Comparison of ENCODE assay signal across 23 cellular contexts in the genomic region with DNA sequence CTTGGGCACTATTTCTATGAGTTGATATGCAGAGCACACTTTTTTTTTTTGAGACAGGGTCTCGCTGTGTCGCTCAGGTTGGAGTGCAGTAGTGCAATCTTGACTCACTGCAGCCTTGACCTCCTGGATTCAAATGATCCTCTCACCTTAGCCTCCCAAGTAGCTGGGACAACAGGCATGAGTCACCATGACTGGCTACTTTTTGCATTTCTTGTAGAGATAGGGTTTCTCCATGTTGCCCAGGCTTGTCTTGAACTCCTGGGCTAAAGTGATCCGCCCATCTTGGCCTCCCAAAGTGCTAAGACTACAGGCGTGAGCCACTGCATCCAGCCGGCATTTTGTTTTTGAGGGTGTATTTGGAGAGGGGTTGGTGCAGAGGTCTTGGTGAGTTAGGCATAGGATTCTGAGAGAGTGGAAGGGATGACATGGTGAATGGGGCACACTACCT. TPM values are rescaled to one million over a fixed set of nuclear protein-coding genes. Genes with fewer than 3 reads are reported as not detected.
DNase-seq lines count a peak whose midpoint lies in the region; TF ChIP-seq lines count a peak whose summit lies in the region.
"Had no signal": no experiment of that assay in that cellular context is flagged by ENCODE, and none has a peak within 500 bp of the region (broad histone marks: within the 10 kb centered on the region; RNA-seq: fewer than 3 reads in every experiment).

No MANE protein-coding gene starts in this region.

- H3T11ph ChIP-seq in H9 (ENCODE audit: low read length), result no peak overlapping the region

- TF ChIP-seq CTCF in H9 (conservative IDR thresholded peaks at IDR 0.05), result no peak
- TF ChIP-seq CTCF in OCI-LY7 (conservative IDR thresholded peaks at IDR 0.05; ENCODE audit: low read length), result no peak
- no peak for TF ChIP-seq CTCF in choroid plexus epithelial cell (conservative IDR thresholded peaks at IDR 0.05; ENCODE audit: low read depth, low read length)
- TF ChIP-seq CTCF in prostate gland (IDR thresholded peaks at IDR 0.05), result no peak
- TF ChIP-seq CTCF in spleen (IDR thresholded peaks at IDR 0.05 in 8 of 11, conservative IDR thresholded peaks at IDR 0.05 in 3 of 11), result no peak

- H3K4me3 Mint-ChIP-seq in H9, result no peak overlapping the region
- H3K4me3 Mint-ChIP-seq: activated naive CD4-positive, alpha-beta T cell treated with anti-CD3 and anti-CD28 coated beads, Interleukin-2, amount 50 U/mL, for 24 hours; HFFc6; immature natural killer cell had no signal

- no peak overlapping the region for H2BK12ac ChIP-seq in H9 (ENCODE audit: insufficient read length, low read depth, low read length)
- no peak overlapping the region for H2BK12ac ChIP-seq in trophoblast cell (ENCODE audit: low read length)

- no peak overlapping the region for H3K18ac ChIP-seq in H9 (ENCODE audit: insufficient read length, low read depth, low read length)
- H3K18ac ChIP-seq in trophoblast cell (ENCODE audit: low read length), result no peak overlapping the region

- intact Hi-C loops in OCI-LY7 (cut with micrococcal nuclease; ENCODE audit: unreplicated experiment) (no loop called here), prostate gland (cut with DNase I) (no loop called here), spleen (cut with DNase I; ENCODE audit: low total_unique reads) (no loop called here)

- H2BK120ac ChIP-seq in H9 (ENCODE audit: low read depth, low read length, poor library complexity, severe bottlenecking), result no peak overlapping the region
- no peak overlapping the region for H2BK120ac ChIP-seq in trophoblast cell (ENCODE audit: insufficient read depth, low read length, poor library complexity)

- H4K20me1 ChIP-seq in H9 (ENCODE audit: control insufficient read depth, insufficient read depth, insufficient read length) (no peaks in the 10 kb centered on the region), OCI-LY7 (ENCODE audit: insufficient read depth, low read length) (no peaks in the 10 kb centered on the region)

- H2AFZ ChIP-seq in H9 (ENCODE audit: low read length) (no peak overlapping the region), OCI-LY7 (ENCODE audit: low read length) (0 out of 2 replicates have a peak overlapping the region, but pooled peaks have one; percentile 22), trophoblast cell (ENCODE audit: insufficient read depth, low read length, poor library complexity) (no peak overlapping the region)

- no peak overlapping the region for H2BK15ac ChIP-seq in H9 (ENCODE audit: low read depth, low read length)

- peak overlapping the region in 2 of 3 experiments; percentile 32 to 79; a peak in 3 of 7 replicates for H3K27ac Mint-ChIP-seq in H9
- H3K27ac Mint-ChIP-seq: activated naive CD4-positive, alpha-beta T cell treated with anti-CD3 and anti-CD28 coated beads, Interleukin-2, amount 50 U/mL, for 24 hours; HFFc6; immature natural killer cell had no signal

- H2BK5ac ChIP-seq in H9 (ENCODE audit: insufficient read length, low read length), result no peak overlapping the region
- H2BK5ac ChIP-seq in trophoblast cell (ENCODE audit: low read depth, low read length, poor library complexity), result no peak overlapping the region

- BruUV-seq in OCI-LY7 (replicated peaks; lab: Mats Ljungman, UMichigan), result no TSS peak

- no peaks in the 10 kb centered on the region for H3K36me3 Mint-ChIP-seq in H9 (ENCODE audit: insufficient read depth in 1 of 3, low read depth in 3 of 3)

- H4K8ac ChIP-seq in H9 (replicated peaks; ENCODE audit: insufficient read length, low read depth, low read length) (no peak overlapping the region), trophoblast cell (ENCODE audit: low read depth, low read length) (no peak overlapping the region)

- H3K56ac ChIP-seq in H9 (ENCODE audit: insufficient read length, low read depth, low read length), result no peak overlapping the region

- H3K4me2 ChIP-seq in H9 (ENCODE audit: insufficient read depth, insufficient read length, low read length) (no peak overlapping the region), OCI-LY7 (ENCODE audit: low read length) (no peak overlapping the region), trophoblast cell (ENCODE audit: low read length) (no peak overlapping the region)

- 0 out of 4 replicates have a peak, but pooled peaks cover 0 to 2% of the 10 kb centered on the region in 2 experiments for H3K4me1 Mint-ChIP-seq in H9
- H3K4me1 Mint-ChIP-seq: activated naive CD4-positive, alpha-beta T cell treated with anti-CD3 and anti-CD28 coated beads, Interleukin-2, amount 50 U/mL, for 24 hours; IgD-negative memory B cell; immature natural killer cell had no signal

- DNase-seq in H9 (no peak), OCI-LY7 (ENCODE audit: low spot score) (no peak), choroid plexus epithelial cell (ENCODE audit: low read depth) (peak; percentile 37), trophoblast cell (peak; percentile 14 to 41), prostate gland (ENCODE audit: low spot score) (no peak), occipital lobe (lab: John Stamatoyannopoulos, UW) (no peak), spleen (no peak)
- DNase-seq: activated CD4-positive, alpha-beta T cell treated with anti-CD3 and anti-CD28 coated beads for 1 hour; activated T-cell treated with anti-CD3 and anti-CD28 coated beads, Interleukin-2, amount 50 U/mL, for 48 hours; DND-41; effector memory CD4-positive, alpha-beta T cell; HFFc6; immature natural killer cell; NCI-H1048; NCI-H1930; NCI-H510A; stimulated activated CD4-positive, alpha-beta T cell treated with anti-CD3 and anti-CD28 coated beads, Interleukin-4, amount 100 ng/mL, for 4 hours; upper lobe of left lung had no signal

- no peak overlapping the region for H3K27ac ChIP-seq in H9 (ENCODE audit: insufficient read length, low read depth, low read length)
- no peak overlapping the region for H3K27ac ChIP-seq in OCI-LY7 (ENCODE audit: low read depth, low read length, poor library complexity, severe bottlenecking)
- no peak overlapping the region for H3K27ac ChIP-seq in trophoblast cell (ENCODE audit: low read depth, low read length)
- H3K27ac ChIP-seq in prostate gland, result no peak overlapping the region
- no peak overlapping the region for H3K27ac ChIP-seq in spleen
- H3K27ac ChIP-seq: ascending aorta, HL-60, neutrophil, upper lobe of left lung had no signal

- no peak overlapping the region for H2AK5ac ChIP-seq in H9 (ENCODE audit: insufficient read length, low read length)
- H2AK5ac ChIP-seq in trophoblast cell (ENCODE audit: low read length), result no peak overlapping the region

- no peak overlapping the region for H4K5ac ChIP-seq in H9 (ENCODE audit: insufficient read length, low read depth, low read length)

- no peak overlapping the region for H2BK20ac ChIP-seq in H9 (ENCODE audit: low read depth, low read length, poor library complexity, severe bottlenecking)

- H3K79me2 ChIP-seq in H9 (ENCODE audit: insufficient read depth, low read length) (no peaks in the 10 kb centered on the region), OCI-LY7 (ENCODE audit: insufficient read depth, low read depth, low read length) (no peaks in the 10 kb centered on the region), trophoblast cell (ENCODE audit: control insufficient read depth, insufficient read depth, low read length, poor library complexity) (no peaks in the 10 kb centered on the region)

- H3K27me3 ChIP-seq in H9 (ENCODE audit: insufficient read depth, low read length), result no peaks in the 10 kb centered on the region
- no peaks in the 10 kb centered on the region for H3K27me3 ChIP-seq in trophoblast cell (ENCODE audit: insufficient read depth, low read length)
- H3K27me3 ChIP-seq in prostate gland (replicated peaks; ENCODE audit: insufficient read depth), result no peaks in the 10 kb centered on the region
- no peaks in the 10 kb centered on the region for H3K27me3 ChIP-seq in spleen (replicated peaks in 1 of 7)
- H3K27me3 ChIP-seq: ascending aorta, neutrophil, upper lobe of left lung had no signal

- no peak overlapping the region for H3K4ac ChIP-seq in H9 (ENCODE audit: low read depth, low read length)
- H3K4ac ChIP-seq in trophoblast cell (ENCODE audit: low read depth, low read length), result no peak overlapping the region

- POLR2A ChIA-PET in OCI-LY7 (lab: Charles Lee), result interaction anchor here (0.5 to 0.7 kb wide), 2 partner anchors 46 to 70 kb away, joined by 3 to 4 read pairs; no protein-coding TSS in a partner anchor

- H3K4me1 ChIP-seq in H9 (ENCODE audit: insufficient read depth, low read length), result no peaks in the 10 kb centered on the region
- no peaks in the 10 kb centered on the region for H3K4me1 ChIP-seq in OCI-LY7 (ENCODE audit: insufficient read depth, low read length, poor library complexity, severe bottlenecking)
- H3K4me1 ChIP-seq in trophoblast cell (ENCODE audit: control insufficient read depth in 1 of 2, insufficient read depth in 2 of 2, low read length in 2 of 2), result peaks cover 2 to 4% of the 10 kb centered on the region in 2 experiments
- H3K4me1 ChIP-seq in prostate gland (replicated peaks), result no peaks in the 10 kb centered on the region
- no peaks in the 10 kb centered on the region for H3K4me1 ChIP-seq in spleen
- H3K4me1 ChIP-seq: ascending aorta, upper lobe of left lung had no signal

- H3K27me3 Mint-ChIP-seq in H9 (ENCODE audit: low read depth), result no peaks in the 10 kb centered on the region; the same call in 1 of the 2 replicates
- H3K27me3 Mint-ChIP-seq: activated naive CD4-positive, alpha-beta T cell treated with anti-CD3 and anti-CD28 coated beads, Interleukin-2, amount 50 U/mL, for 24 hours; IgD-negative memory B cell had no signal

- no CpG with 5 or more reads among the region's 5 CpGs for WGBS in H9 (ENCODE audit: extremely low coverage, insufficient read length, low lambda C conversion rate)
- no CpG with 5 or more reads among the region's 5 CpGs for WGBS in trophoblast cell (ENCODE audit: extremely low coverage, insufficient coverage, insufficient read length)
- WGBS in prostate gland, result 94% methylated on average over 5 of the region's 5 CpGs
- 94 to 98% (median 96%) methylated on average over 5 of the region's 5 CpGs for WGBS in spleen, 5 donors

- H3K36me3 ChIP-seq in OCI-LY7 (ENCODE audit: insufficient read depth, low read length) (no peaks in the 10 kb centered on the region), trophoblast cell (ENCODE audit: control insufficient read depth in 1 of 2, insufficient read depth in 2 of 2, low read length in 2 of 2) (no peaks in the 10 kb centered on the region), prostate gland (no peaks in the 10 kb centered on the region), spleen (no peaks in the 10 kb centered on the region)
- H3K36me3 ChIP-seq: ascending aorta, neutrophil, upper lobe of left lung had no signal

- H4K91ac ChIP-seq in H9 (ENCODE audit: insufficient read length, low read depth, low read length) (no peak overlapping the region), trophoblast cell (ENCODE audit: low read depth, low read length) (no peak overlapping the region)

- no peak overlapping the region for H4K12ac ChIP-seq in trophoblast cell (ENCODE audit: low read depth, low read length)

- H3K79me1 ChIP-seq in H9 (ENCODE audit: insufficient read depth, low read depth, low read length, poor library complexity, severe bottlenecking) (no peaks in the 10 kb centered on the region), trophoblast cell (ENCODE audit: low read length) (no peaks in the 10 kb centered on the region)

- H3K4me3 ChIP-seq in OCI-LY7 (ENCODE audit: low read depth, low read length, poor library complexity, severe bottlenecking) (no peak overlapping the region), choroid plexus epithelial cell (ENCODE audit: low read depth, low read length) (no peak overlapping the region), trophoblast cell (ENCODE audit: low read depth, low read length) (no peak overlapping the region), prostate gland (no peak overlapping the region), spleen (no peak overlapping the region)
- H3K4me3 ChIP-seq: ascending aorta, upper lobe of left lung had no signal

- H3K23me2 ChIP-seq in H9 (ENCODE audit: insufficient read length, low read depth, low read length, poor library complexity, severe bottlenecking), result no peaks in the 10 kb centered on the region

- no peaks in the 10 kb centered on the region for H3K9me3 Mint-ChIP-seq in H9
- H3K9me3 Mint-ChIP-seq: activated naive CD4-positive, alpha-beta T cell treated with anti-CD3 and anti-CD28 coated beads, Interleukin-2, amount 50 U/mL, for 24 hours; HFFc6; IgD-negative memory B cell; immature natural killer cell had no signal

- H3K23ac ChIP-seq in H9 (ENCODE audit: insufficient read length, low read depth, low read length), result no peak overlapping the region
- no peak overlapping the region for H3K23ac ChIP-seq in trophoblast cell (ENCODE audit: low read length)

- H3K9me2 ChIP-seq in OCI-LY7 (ENCODE audit: insufficient read depth, low read length), result no peaks in the 10 kb centered on the region

- H3K14ac ChIP-seq in H9 (ENCODE audit: insufficient read depth, low read length) (no peak overlapping the region), trophoblast cell (ENCODE audit: low read length) (no peak overlapping the region)

- H3K9me3 ChIP-seq in H9 (ENCODE audit: control insufficient read depth, low read depth, low read length) (no peaks in the 10 kb centered on the region), OCI-LY7 (ENCODE audit: low read length) (no peaks in the 10 kb centered on the region), trophoblast cell (ENCODE audit: insufficient read depth, low read depth, low read length) (no peaks in the 10 kb centered on the region), prostate gland (no peaks in the 10 kb centered on the region), spleen (no peaks in the 10 kb centered on the region)
- H3K9me3 ChIP-seq: ascending aorta, neutrophil, upper lobe of left lung had no signal

- H3K9ac ChIP-seq in H9 (ENCODE audit: extremely low read depth, insufficient read length, low read length) (no peak overlapping the region), trophoblast cell (ENCODE audit: low read length) (no peak overlapping the region)

- CTCF ChIA-PET in OCI-LY7 (lab: Charles Lee; ENCODE audit: unreplicated experiment), result no interaction called here

- TF ChIP-seq POLR2A in prostate gland (IDR thresholded peaks at IDR 0.05) (no peak), spleen (IDR thresholded peaks at IDR 0.05) (no peak)

RNA-seq across cellular contexts. Expression of a gene that starts 29.9 kb away (rescaled TPM):
- total RNA-seq in H9 (2021) (174 and 176 TPM in 2 replicates), OCI-LY7 (2022) (112 and 119 TPM in 2 replicates), prostate gland (10 to 100 TPM; 48.4 to 56.8 TPM), occipital lobe (89.2 TPM), spleen (10 to 100 TPM; 22.0 to 47.1 (median 35.0) TPM)
- 43.6 and 64.8 TPM in 2 replicates for total RNA-seq in OCI-LY7 (2014; rRNA removed; shearing (Covaris generic))
- 123 and 129 TPM in 2 replicates for polyA plus RNA-seq in trophoblast cell (2013)
- 10 to 100 TPM; 21.5 to 39.3 (median 38.0) TPM for polyA plus RNA-seq in spleen

RNA-seq across cellular contexts. Expression of a gene that starts 42.9 kb away (rescaled TPM):
- total RNA-seq in H9 (2021) (3.0 and 4.3 TPM in 2 replicates), OCI-LY7 (2022) (5.5 and 8.4 TPM in 2 replicates), prostate gland (1 to 10 TPM; 3.6 to 4.4 TPM), occipital lobe (0.78 TPM), spleen (1 to 10 TPM; 1.1 to 5.1 (median 2.2) TPM)
- total RNA-seq in OCI-LY7 (2014; rRNA removed; shearing (Covaris generic)), result 2.0 and 5.9 TPM in 2 replicates
- polyA plus RNA-seq in trophoblast cell (2013), result 1.7 and 2.2 TPM in 2 replicates
- 1 to 10 TPM; 2.0 to 3.6 (median 2.9) TPM for polyA plus RNA-seq in spleen
- total RNA-seq: ascending aorta had no signal

Comparison
In these comparisons a context has a peak if more than half of its experiments do, and no peak if none do; other contexts are left out.
1. DNase-seq: peak in choroid plexus epithelial cell (single experiment) and trophoblast cell (2 of 2); none in H9 (single experiment), OCI-LY7 (single experiment), prostate gland (single experiment), occipital lobe (single experiment) and spleen (single experiment).